In the genomic region with DNA sequence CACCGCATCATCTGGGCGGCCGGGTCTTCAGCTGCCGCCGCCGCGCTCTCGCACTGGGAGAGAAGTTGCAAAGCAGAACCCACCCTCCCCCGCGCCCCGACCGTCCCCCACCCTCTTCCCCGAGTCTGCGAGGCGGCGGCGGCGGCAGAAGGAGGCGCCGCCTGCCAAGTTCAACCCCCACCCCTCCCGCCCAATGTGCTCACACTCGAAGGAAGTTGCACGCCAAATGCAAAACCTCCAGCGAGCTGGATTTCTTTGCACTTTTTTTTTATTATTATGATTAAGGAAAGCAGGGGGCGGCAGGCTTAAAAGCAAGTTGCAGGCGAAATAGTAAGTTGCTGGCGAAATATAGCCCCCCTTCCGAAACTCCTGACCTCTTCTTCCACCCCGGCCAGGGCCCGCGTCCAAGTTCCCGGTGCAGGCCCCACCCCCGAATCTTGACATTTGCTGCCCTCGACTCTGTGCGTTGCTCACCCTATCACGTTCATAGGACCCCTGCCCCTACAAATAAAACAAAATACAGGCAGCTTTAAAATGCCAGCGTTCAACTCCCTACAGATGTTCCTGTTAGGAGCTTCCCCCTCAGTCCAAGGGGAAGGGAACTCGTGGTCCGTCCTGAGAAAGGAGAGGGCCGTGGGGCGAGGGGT, we compare ENCODE assay signal across 1 cellular context.
A peak's percentile ranks its signal among the peaks of the same experiment; 100 is the strongest.
TF ChIP-seq lines count a peak whose summit lies in the region.

No MANE protein-coding gene starts in this region.

TF ChIP-seq in GM12878, 131 proteins besides CTCF, POLR2A, EP300 and RAD21 (continued from another document and continues in another):
- 0 out of 2 replicates have a peak, but pooled peaks have one; percentile 20 for TF ChIP-seq CBX5 (IDR thresholded peaks at IDR 0.05; ENCODE audit: low read depth)
- TF ChIP-seq SIX5 (IDR thresholded peaks at IDR 0.05; ENCODE audit: low read depth, low read length, severe bottlenecking), result no peak
- no peak for TF ChIP-seq CHD4 (IDR thresholded peaks at IDR 0.05)
- no peak for TF ChIP-seq BRCA1 (IDR thresholded peaks at IDR 0.05; ENCODE audit: low read depth, low read length)
- TF ChIP-seq MAX (IDR thresholded peaks at IDR 0.05; ENCODE audit: low read depth, low read length), result peak; percentile 60; the same call in 1 of the 2 replicates
- no peak for TF ChIP-seq ASH2L (IDR thresholded peaks at IDR 0.05; ENCODE audit: borderline replicate concordance, low read depth)
- no peak for TF ChIP-seq CHD1 (IDR thresholded peaks at IDR 0.05; ENCODE audit: low read depth, low read length)
- TF ChIP-seq POU2F2 (IDR thresholded peaks at IDR 0.05; ENCODE audit: borderline replicate concordance, low read depth, low read length), result 0 out of 3 replicates have a peak, but pooled peaks have one; percentile 19
- no peak for TF ChIP-seq TAF1 (IDR thresholded peaks at IDR 0.05; ENCODE audit: borderline replicate concordance, low read depth, low read length)
- no peak for TF ChIP-seq NRF1 (conservative IDR thresholded peaks at IDR 0.05; ENCODE audit: low read depth, low read length)
- TF ChIP-seq CHD2 (IDR thresholded peaks at IDR 0.05; ENCODE audit: borderline replicate concordance, low read depth, low read length), result no peak
- TF ChIP-seq CREB1 (IDR thresholded peaks at IDR 0.05; ENCODE audit: low read depth), result no peak
- TF ChIP-seq SREBF1 (IDR thresholded peaks at IDR 0.05; ENCODE audit: low read length), result no peak
- TF ChIP-seq NKRF (conservative IDR thresholded peaks at IDR 0.05), result 0 out of 2 replicates have a peak, but pooled peaks have one; percentile 24
- TF ChIP-seq HDAC2 (IDR thresholded peaks at IDR 0.05), result no peak
- TF ChIP-seq SUPT20H (IDR thresholded peaks at IDR 0.05; ENCODE audit: borderline replicate concordance, control insufficient read depth, low read depth, low read length), result no peak
- no peak for TF ChIP-seq MEF2A (IDR thresholded peaks at IDR 0.05; ENCODE audit: insufficient read depth, low read depth, low read length)
- TF ChIP-seq RB1 (IDR thresholded peaks at IDR 0.05; ENCODE audit: borderline replicate concordance), result no peak
- TF ChIP-seq RBBP5 (conservative IDR thresholded peaks at IDR 0.05), result no peak
- TF ChIP-seq SIN3A (IDR thresholded peaks at IDR 0.05; ENCODE audit: low read depth, low read length), result peak; percentile 20; the same call in 1 of the 2 replicates
- TF ChIP-seq PAX5 (IDR thresholded peaks at IDR 0.05; ENCODE audit: borderline replicate concordance, low read depth, low read length), result no peak
- no peak for TF ChIP-seq NFXL1 (IDR thresholded peaks at IDR 0.05; ENCODE audit: borderline replicate concordance)
- TF ChIP-seq CUX1 (IDR thresholded peaks at IDR 0.05; ENCODE audit: insufficient replicate concordance, low read depth, low read length), result no peak
- no peak for TF ChIP-seq GABPA (IDR thresholded peaks at IDR 0.05; ENCODE audit: low read depth)
- TF ChIP-seq PBX3 (IDR thresholded peaks at IDR 0.05; ENCODE audit: insufficient replicate concordance, low read depth, low read length), result no peak
- peak; percentile 68; the same call in 1 of the 2 replicates for TF ChIP-seq ZNF384 (IDR thresholded peaks at IDR 0.05; ENCODE audit: borderline replicate concordance, low read depth, low read length)
- no peak for TF ChIP-seq HCFC1 (IDR thresholded peaks at IDR 0.05; ENCODE audit: low read length)
- TF ChIP-seq SREBF2 (IDR thresholded peaks at IDR 0.05; ENCODE audit: low read length), result no peak
- no peak for TF ChIP-seq TARDBP (IDR thresholded peaks at IDR 0.05; ENCODE audit: borderline replicate concordance)
- no peak for TF ChIP-seq GATAD2B (conservative IDR thresholded peaks at IDR 0.05; ENCODE audit: low read depth)
- TF ChIP-seq, protein P1, sequence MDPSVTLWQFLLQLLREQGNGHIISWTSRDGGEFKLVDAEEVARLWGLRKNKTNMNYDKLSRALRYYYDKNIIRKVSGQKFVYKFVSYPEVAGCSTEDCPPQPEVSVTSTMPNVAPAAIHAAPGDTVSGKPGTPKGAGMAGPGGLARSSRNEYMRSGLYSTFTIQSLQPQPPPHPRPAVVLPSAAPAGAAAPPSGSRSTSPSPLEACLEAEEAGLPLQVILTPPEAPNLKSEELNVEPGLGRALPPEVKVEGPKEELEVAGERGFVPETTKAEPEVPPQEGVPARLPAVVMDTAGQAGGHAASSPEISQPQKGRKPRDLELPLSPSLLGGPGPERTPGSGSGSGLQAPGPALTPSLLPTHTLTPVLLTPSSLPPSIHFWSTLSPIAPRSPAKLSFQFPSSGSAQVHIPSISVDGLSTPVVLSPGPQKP (IDR thresholded peaks at IDR 0.05; ENCODE audit: low read depth, low read length), result no peak
- 0 out of 2 replicates have a peak, but pooled peaks have one; percentile 8 for TF ChIP-seq NFIC (IDR thresholded peaks at IDR 0.05; ENCODE audit: low read depth, low read length)
- TF ChIP-seq, protein P2, sequence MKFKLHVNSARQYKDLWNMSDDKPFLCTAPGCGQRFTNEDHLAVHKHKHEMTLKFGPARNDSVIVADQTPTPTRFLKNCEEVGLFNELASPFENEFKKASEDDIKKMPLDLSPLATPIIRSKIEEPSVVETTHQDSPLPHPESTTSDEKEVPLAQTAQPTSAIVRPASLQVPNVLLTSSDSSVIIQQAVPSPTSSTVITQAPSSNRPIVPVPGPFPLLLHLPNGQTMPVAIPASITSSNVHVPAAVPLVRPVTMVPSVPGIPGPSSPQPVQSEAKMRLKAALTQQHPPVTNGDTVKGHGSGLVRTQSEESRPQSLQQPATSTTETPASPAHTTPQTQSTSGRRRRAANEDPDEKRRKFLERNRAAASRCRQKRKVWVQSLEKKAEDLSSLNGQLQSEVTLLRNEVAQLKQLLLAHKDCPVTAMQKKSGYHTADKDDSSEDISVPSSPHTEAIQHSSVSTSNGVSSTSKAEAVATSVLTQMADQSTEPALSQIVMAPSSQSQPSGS (IDR thresholded peaks at IDR 0.05; ENCODE audit: low read length), result no peak
- TF ChIP-seq RAD51 (IDR thresholded peaks at IDR 0.05), result peak; percentile 24; the same call in 1 of the 2 replicates
- TF ChIP-seq BHLHE40 (IDR thresholded peaks at IDR 0.05; ENCODE audit: borderline replicate concordance in 1 of 2, low read depth in 2 of 2, low read length in 1 of 2), result peak in 1 of 2 experiments; percentile 13; a peak in 1 of 4 replicates
- no peak for TF ChIP-seq HSF1 (IDR thresholded peaks at IDR 0.05; ENCODE audit: low read depth, low read length)
- no peak for TF ChIP-seq IKZF2 (IDR thresholded peaks at IDR 0.05)
- 0 out of 2 replicates have a peak, but pooled peaks have one; percentile 3 for TF ChIP-seq RCOR1 (conservative IDR thresholded peaks at IDR 0.05; ENCODE audit: low read depth, low read length)
- TF ChIP-seq CBFB (IDR thresholded peaks at IDR 0.05; ENCODE audit: low read depth), result no peak
- no peak for TF ChIP-seq ZBTB11 (CRISPR knock-in tag; IDR thresholded peaks at IDR 0.05)
